8 cellular contexts compared by ENCODE assay signal in the genomic region with DNA sequence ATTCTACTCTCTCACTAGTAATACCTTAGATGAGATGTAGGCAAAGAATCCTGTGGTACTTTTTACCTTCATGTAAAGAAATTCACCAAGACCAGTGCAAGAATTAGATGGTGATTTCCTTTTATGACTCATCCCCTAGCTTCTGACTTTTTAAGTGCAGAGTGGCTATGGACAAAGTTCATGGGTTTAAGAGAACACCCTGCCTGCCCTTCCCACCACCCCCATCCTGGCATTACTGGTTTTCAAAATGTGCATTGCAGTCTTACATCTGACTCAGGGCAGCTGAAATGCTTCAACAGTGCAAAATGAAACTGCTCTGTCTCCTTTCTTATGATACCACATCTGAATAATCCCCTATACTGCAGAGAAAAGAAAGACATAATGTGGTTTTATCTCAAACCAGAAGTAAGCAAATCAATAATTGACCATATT. TPM values are rescaled to one million over a fixed set of nuclear protein-coding genes. Genes with fewer than 3 reads are reported as not detected.
DNase-seq lines count a peak whose midpoint lies in the region; ATAC-seq and TF ChIP-seq lines count a peak whose summit lies in the region.

No MANE protein-coding gene starts in this region.

- no peak overlapping the region for H3K27ac ChIP-seq in gastrocnemius medialis

- DNase-seq in AG20443 (ENCODE audit: low spot score) (peak; percentile 26), cardiac fibroblast (ENCODE audit: low read depth in 2 of 2) (peak; percentile 74 to 76), NCI-H128 (lab: John Stamatoyannopoulos, UW; ENCODE audit: unreplicated experiment) (no peak), gastrocnemius medialis (no peak), NCI-H446 treated with DMSO at 0.1 percent for 48 hours (lab: John Stamatoyannopoulos, UW) (no peak)
- DNase-seq in stimulated activated naive CD8-positive, alpha-beta T cell treated with anti-CD3 and anti-CD28 coated beads, Interleukin-15, Interleukin-2, amounts not matched to agents 100 U/mL and 50 U/mL, for 24 hours = peak; percentile 26

- H3K4me1 ChIP-seq in gastrocnemius medialis = peaks cover 0 to 8% of the 10 kb centered on the region in 2 donors

- peak; percentile 36 for ATAC-seq in GM19468 (IDR thresholded peaks at IDR 0.05; ENCODE audit: extremely low read depth, unreplicated experiment)
- ATAC-seq in HG03460 (IDR thresholded peaks at IDR 0.05; ENCODE audit: unreplicated experiment) = peak; percentile 70
- peak; percentile 95 for ATAC-seq in stimulated activated naive CD8-positive, alpha-beta T cell treated with anti-CD3 and anti-CD28 coated beads, Interleukin-15, Interleukin-2, amounts not matched to agents 100 U/mL and 50 U/mL, for 24 hours
- no peak for ATAC-seq in gastrocnemius medialis

- in situ Hi-C loops in gastrocnemius medialis (cut with MboI; ENCODE audit: low sequenced_read_pairs in 4 of 4) = loop anchor here in 2 of 4 donors (5.0 kb wide), 1 partner anchor 509 kb away; no protein-coding TSS in a partner anchor

- no peaks in the 10 kb centered on the region for H3K27me3 ChIP-seq in gastrocnemius medialis

- no peaks in the 10 kb centered on the region for H3K36me3 ChIP-seq in gastrocnemius medialis

- no peaks in the 10 kb centered on the region for H3K9me3 ChIP-seq in gastrocnemius medialis

- H3K4me3 ChIP-seq in cardiac fibroblast (replicated peaks in 1 of 2; ENCODE audit: low read depth in 2 of 2, low read length in 2 of 2) = no peak overlapping the region
- no peak overlapping the region for H3K4me3 ChIP-seq in gastrocnemius medialis

- TF ChIP-seq CTCF in cardiac fibroblast (IDR thresholded peaks at IDR 0.05; ENCODE audit: low read depth, low read length) (no peak), gastrocnemius medialis (IDR thresholded peaks at IDR 0.05 in 4 of 5, conservative IDR thresholded peaks at IDR 0.05 in 1 of 5) (no peak)

- TF ChIP-seq POLR2A in gastrocnemius medialis (IDR thresholded peaks at IDR 0.05) = no peak

- intact Hi-C loops in gastrocnemius medialis (cut with DNase I; ENCODE audit: low total_unique reads) = loop anchor here (10.0 kb wide), 1 partner anchor 727 kb away; no protein-coding TSS in a partner anchor

RNA-seq across cellular contexts. Expression of gene MAIP1, which starts 22.6 kb away (rescaled TPM):
- total RNA-seq in gastrocnemius medialis = 10 to 100 TPM; 21.9 to 40.2 (median 26.6) TPM

RNA-seq across cellular contexts. Expression of gene TYW5, which starts 22.7 kb away (rescaled TPM):
- 1 to 10 TPM; 1.7 to 4.5 (median 3.8) TPM for total RNA-seq in gastrocnemius medialis

Comparison
In these comparisons a context has a peak if more than half of its experiments do, and no peak if none do; other contexts are left out.
1. DNase-seq: peak in AG20443 (single experiment), cardiac fibroblast (2 of 2) and stimulated activated naive CD8-positive, alpha-beta T cell treated with anti-CD3 and anti-CD28 coated beads, Interleukin-15, Interleukin-2, amounts not matched to agents 100 U/mL and 50 U/mL, for 24 hours (single experiment); none in NCI-H128 (single experiment), gastrocnemius medialis (0 of 2) and NCI-H446 treated with DMSO at 0.1 percent for 48 hours (single experiment).
2. ATAC-seq: peak in GM19468 (single experiment), HG03460 (single experiment) and stimulated activated naive CD8-positive, alpha-beta T cell treated with anti-CD3 and anti-CD28 coated beads, Interleukin-15, Interleukin-2, amounts not matched to agents 100 U/mL and 50 U/mL, for 24 hours (single experiment); none in gastrocnemius medialis (0 of 2).